In the genomic region with DNA sequence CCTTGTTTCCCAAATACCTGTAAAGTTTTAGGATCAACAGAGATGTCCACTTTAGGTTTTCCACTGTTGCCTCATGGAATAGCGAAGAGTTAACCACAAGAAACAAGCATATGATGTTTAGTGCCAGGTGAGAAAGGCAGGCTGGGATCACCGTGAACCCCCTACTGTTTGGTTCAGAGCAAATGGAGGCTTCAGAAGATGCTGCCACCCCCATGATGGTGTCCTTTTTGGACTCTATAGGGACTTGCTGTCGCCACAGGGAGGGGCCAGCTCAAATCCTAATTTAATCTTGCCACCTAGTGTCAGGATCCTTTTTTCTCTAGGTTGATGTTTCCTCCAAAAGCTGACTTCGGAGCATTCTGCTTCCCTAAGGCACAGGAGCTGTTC, we compare ENCODE assay signal across 9 cellular contexts. TPM values are rescaled to one million over a fixed set of nuclear protein-coding genes. Genes with fewer than 3 reads are reported as not detected.
DNase-seq lines count a peak whose midpoint lies in the region; ATAC-seq, FAIRE-seq and TF ChIP-seq lines count a peak whose summit lies in the region.
"Had no signal": no experiment of that assay in that cellular context is flagged by ENCODE, and none has a peak within 500 bp of the region (broad histone marks: within the 10 kb centered on the region; RNA-seq: fewer than 3 reads in every experiment).

No MANE protein-coding gene starts in this region.

- H3K79me2 ChIP-seq in DND-41 (ENCODE audit: insufficient read depth, low read length) (no peaks in the 10 kb centered on the region), neural progenitor cell (ENCODE audit: low read depth) (peaks cover 28% of the 10 kb centered on the region)

- peaks cover 75% of the 10 kb centered on the region for H3F3A ChIP-seq in neural progenitor cell (ENCODE audit: low read depth)

- H3K27me3 ChIP-seq in DND-41 (ENCODE audit: insufficient read depth, low read length, poor library complexity) (peaks cover 68% of the 10 kb centered on the region), bronchial epithelial cell (ENCODE audit: control insufficient read depth, insufficient read depth, low read length) (peaks cover 2% of the 10 kb centered on the region), neural progenitor cell (peaks cover 47% of the 10 kb centered on the region), aorta (ENCODE audit: control insufficient read depth in 1 of 2, insufficient read depth in 2 of 2, low read length in 1 of 2) (no peaks in the 10 kb centered on the region)

- H3K9ac ChIP-seq in DND-41 (ENCODE audit: low read depth, low read length) (no peak overlapping the region), neural progenitor cell (no peak overlapping the region)

- TF ChIP-seq CTCF in DND-41 (IDR thresholded peaks at IDR 0.05; ENCODE audit: borderline replicate concordance, extremely low read depth, low read length, poor library complexity, severe bottlenecking) (peak; percentile 24), bronchial epithelial cell (IDR thresholded peaks at IDR 0.05; ENCODE audit: insufficient read depth, low read length, severe bottlenecking) (no peak), neural progenitor cell (IDR thresholded peaks at IDR 0.05) (peak; percentile 27)

- no peak overlapping the region for H3K4me2 ChIP-seq in DND-41 (ENCODE audit: insufficient read depth, low read length)
- peak overlapping the region; percentile 100 for H3K4me2 ChIP-seq in neural progenitor cell

- intact Hi-C loops in aorta (cut with DNase I) = loop anchor here (2.0 to 10.0 kb wide), 4 partner anchors 128 to 462 kb away; no protein-coding TSS in a partner anchor

- H3K9me3 ChIP-seq in DND-41 (ENCODE audit: insufficient read depth, low read length, severe bottlenecking) (no peaks in the 10 kb centered on the region), neural progenitor cell (ENCODE audit: low read depth) (no peaks in the 10 kb centered on the region), aorta (ENCODE audit: control insufficient read depth, low read length) (no peaks in the 10 kb centered on the region)
- H3K9me3 ChIP-seq: mucosa of descending colon had no signal

- peaks cover 11% of the 10 kb centered on the region for H3K36me3 Mint-ChIP-seq in neural progenitor cell

- ATAC-seq in DND-41 (ENCODE audit: insufficient read depth, low read depth) = no peak
- ATAC-seq in aorta (ENCODE audit: low FRiP score) = no peak
- no peak for ATAC-seq in HG02798 (IDR thresholded peaks at IDR 0.05; ENCODE audit: poor library complexity, unreplicated experiment)
- no peak for ATAC-seq in HG03520 (IDR thresholded peaks at IDR 0.05; ENCODE audit: unreplicated experiment)
- ATAC-seq: mucosa of descending colon had no signal

- H3K27ac Mint-ChIP-seq in neural progenitor cell = peak overlapping the region; percentile 83

- H3K4me1 Mint-ChIP-seq in neural progenitor cell = peaks cover 54% of the 10 kb centered on the region

- H3K36me3 ChIP-seq in DND-41 (ENCODE audit: insufficient read depth, low read length) (no peaks in the 10 kb centered on the region), bronchial epithelial cell (ENCODE audit: control insufficient read depth, insufficient read depth, low read length) (peaks cover 4% of the 10 kb centered on the region), neural progenitor cell (no peaks in the 10 kb centered on the region), aorta (ENCODE audit: control insufficient read depth in 1 of 2, insufficient read depth in 2 of 2, low read length in 1 of 2) (no peaks in the 10 kb centered on the region)

- H3K4me3 ChIP-seq in DND-41 (ENCODE audit: low read depth in 1 of 2, low read length in 2 of 2) (no peak overlapping the region), bronchial epithelial cell (ENCODE audit: low read depth, low read length) (no peak overlapping the region), neural progenitor cell (peak overlapping the region; percentile 94), aorta (ENCODE audit: low read length in 2 of 2) (no peak overlapping the region)
- H3K4me3 ChIP-seq: mucosa of descending colon had no signal

- H3K4me1 ChIP-seq in DND-41 (ENCODE audit: insufficient read depth, low read length) = peaks cover 38% of the 10 kb centered on the region
- peaks cover 59% of the 10 kb centered on the region for H3K4me1 ChIP-seq in neural progenitor cell
- H3K4me1 ChIP-seq in aorta (ENCODE audit: control insufficient read depth in 1 of 2, insufficient read depth in 2 of 2, low read length in 2 of 2) = no peaks in the 10 kb centered on the region

- DNase-seq in DND-41 (no peak), M059J (ENCODE audit: low read depth) (peak; percentile 39), bronchial epithelial cell (ENCODE audit: low read depth) (peak; percentile 46), neural progenitor cell (ENCODE audit: low spot score) (peak; percentile 62), aorta (no peak)
- DNase-seq in stimulated activated naive CD4-positive, alpha-beta T cell treated with Interleukin-2 at 50 U/mL for 16 hours (lab: John Stamatoyannopoulos, UW) = no peak

- peaks cover 33% of the 10 kb centered on the region for H3K27me3 Mint-ChIP-seq in neural progenitor cell (ENCODE audit: insufficient read depth, low read depth)

- peak overlapping the region; percentile 96 for H3K4me3 Mint-ChIP-seq in neural progenitor cell

- no peaks in the 10 kb centered on the region for H3K9me3 Mint-ChIP-seq in neural progenitor cell

- H2AFZ ChIP-seq in DND-41 (ENCODE audit: low read depth, low read length) = no peak overlapping the region
- no peak overlapping the region for H2AFZ ChIP-seq in neural progenitor cell (replicated peaks)

- 13 to 15% methylated on average over 4 of the region's 4 CpGs for WGBS in aorta, 2 donors

- H3K27ac ChIP-seq in DND-41 (ENCODE audit: low read length) = no peak overlapping the region
- H3K27ac ChIP-seq in neural progenitor cell = no peak overlapping the region
- H3K27ac ChIP-seq in aorta (ENCODE audit: low read depth in 1 of 2, low read length in 2 of 2) = no peak overlapping the region

- H4K20me1 ChIP-seq in DND-41 (ENCODE audit: insufficient read depth, low read length) (peaks cover 44% of the 10 kb centered on the region), neural progenitor cell (ENCODE audit: low read depth) (peaks cover 28% of the 10 kb centered on the region)

- no peak for FAIRE-seq in bronchial epithelial cell (lab: Jason Lieb, UNC)

RNA-seq across cellular contexts. Expression of gene DLL1, which starts 1.9 kb away (rescaled TPM):
- total RNA-seq in M059J (2014; rRNA removed; shearing (Covaris generic)) = 0.07 and 2.0 TPM in 2 replicates
- total RNA-seq in bronchial epithelial cell (4.1 and 4.7 TPM in 2 replicates), neural progenitor cell (ENCODE audit: low replicate concordance) (35.9 and 91.8 TPM in 2 replicates), aorta (10 to 100 TPM; 24.8 to 30.5 TPM)
- 1 to 10 TPM in 1 of 2 donors, under 1 TPM in 1; 0.13 to 4.0 TPM for polyA plus RNA-seq in aorta

RNA-seq across cellular contexts. Expression of gene FAM120B, which starts 13.8 kb away (rescaled TPM):
- total RNA-seq in M059J (2014; rRNA removed; shearing (Covaris generic)) = 6.9 and 16.1 TPM in 2 replicates
- total RNA-seq in bronchial epithelial cell (7.1 and 11.8 TPM in 2 replicates), neural progenitor cell (ENCODE audit: low replicate concordance) (19.7 and 20.3 TPM in 2 replicates), aorta (10 to 100 TPM; 30.2 to 38.5 TPM)
- polyA plus RNA-seq in aorta = 10 to 100 TPM in 1 of 2 donors, 1 to 10 TPM in 1; 5.5 to 10.7 TPM

Comparison
In these comparisons a context has a peak if more than half of its experiments do, and no peak if none do; other contexts are left out.
1. DNase-seq: peak in M059J (single experiment), bronchial epithelial cell (single experiment) and neural progenitor cell (single experiment); none in DND-41 (single experiment), aorta (0 of 2) and stimulated activated naive CD4-positive, alpha-beta T cell treated with Interleukin-2 at 50 U/mL for 16 hours (single experiment).